Comparison of ENCODE assay signal across 22 cellular contexts in genomic region chr1:180498594-180498993, GRCh38.
"Had no signal": no experiment of that assay in that cellular context is flagged by ENCODE, and none has a peak within 500 bp of the region (broad histone marks: within the 10 kb centered on the region; RNA-seq: fewer than 3 reads in every experiment).

No MANE protein-coding gene starts in this region.

- ATAC-seq: activated CD4-positive, alpha-beta T cell treated with anti-CD3 and anti-CD28 coated beads for 36 hours; effector memory CD8-positive, alpha-beta T cell; natural killer cell treated with Interleukin-12 subunit alpha and Interleukin-12 subunit beta and Interleukin-15 and Interleukin-18, amount 100 ng/mL, for 72 hours; stimulated activated naive CD8-positive, alpha-beta T cell treated with anti-CD3 and anti-CD28 coated beads, Interleukin-15, Interleukin-2, amounts not matched to agents 100 U/mL and 50 U/mL, for 24 hours; upper lobe of right lung had no signal

- H3K27ac ChIP-seq: dorsolateral prefrontal cortex, esophagus squamous epithelium, left ventricle myocardium inferior, spleen, upper lobe of right lung had no signal

- DNase-seq: activated B cell treated with CpG ODN at 0.5 μM for 24 hours; activated CD4-positive, alpha-beta T cell treated with anti-CD3 and anti-CD28 coated beads for 36 hours; activated CD4-positive, alpha-beta T cell treated with anti-CD3 and anti-CD28 coated beads, Interleukin-2, amount 50 U/mL, for 4 hours; activated CD8-positive, alpha-beta memory T cell treated with anti-CD3 and anti-CD28 coated beads for 24 hours; activated CD8-positive, alpha-beta memory T cell treated with anti-CD3 and anti-CD28 coated beads, Interleukin-2, amount 50 U/mL, for 4 hours; activated naive CD4-positive, alpha-beta T cell; activated naive CD8-positive, alpha-beta T cell treated with anti-CD3 and anti-CD28 coated beads for 36 hours; activated T-cell treated with anti-CD3 and anti-CD28 coated beads, Interleukin-2, amount 50 U/mL, for 24 hours; amygdala; dorsolateral prefrontal cortex; effector memory CD8-positive, alpha-beta T cell; esophagus squamous epithelium; left ventricle myocardium inferior; retina; spleen; stimulated activated CD4-positive, alpha-beta T cell treated with anti-CD3 and anti-CD28 coated beads, Interleukin-4, amount 100 ng/mL, for 24 hours; stimulated activated naive CD8-positive, alpha-beta T cell treated with anti-CD3 and anti-CD28 coated beads, Interleukin-15, Interleukin-2, amounts not matched to agents 100 U/mL and 50 U/mL, for 24 hours; upper lobe of right lung had no signal

- H3K27me3 Mint-ChIP-seq: activated B cell treated with CpG ODN at 0.5 μM for 24 hours; activated CD4-positive, alpha-beta T cell treated with anti-CD3 and anti-CD28 coated beads for 36 hours; activated naive CD8-positive, alpha-beta T cell treated with anti-CD3 and anti-CD28 coated beads for 36 hours; activated T-cell treated with anti-CD3 and anti-CD28 coated beads, Interleukin-2, amount 50 U/mL, for 24 hours; effector memory CD8-positive, alpha-beta T cell; natural killer cell treated with Interleukin-12 subunit alpha and Interleukin-12 subunit beta and Interleukin-15 and Interleukin-18, amount 100 ng/mL, for 72 hours had no signal

- H3K9me3 Mint-ChIP-seq: activated B cell treated with CpG ODN at 0.5 μM for 24 hours; activated naive CD8-positive, alpha-beta T cell treated with anti-CD3 and anti-CD28 coated beads for 36 hours; activated T-cell treated with anti-CD3 and anti-CD28 coated beads, Interleukin-2, amount 50 U/mL, for 24 hours; activated T-helper 2 cell treated with anti-CD3 and anti-CD28 coated beads, Interferon-gamma antibody, Interleukin-2, Interleukin-4, amounts not matched to agents 10 μg/mL and 5 μg/mL and 100 μg/mL, durations not matched to agents 14 hours and 24 hours and 36 hours; effector memory CD8-positive, alpha-beta T cell; natural killer cell treated with Interleukin-12 subunit alpha and Interleukin-12 subunit beta and Interleukin-15 and Interleukin-18, amount 100 ng/mL, for 72 hours; T-helper 1 cell treated with Interleukin-12 subunit alpha and Interleukin-12 subunit beta and Interleukin-4 antibody, amounts not matched to agents 30 μg/mL and 1 μg/mL, for 36 hours had no signal

- H3K4me3 Mint-ChIP-seq: activated B cell treated with CpG ODN at 0.5 μM for 24 hours; activated CD4-positive, alpha-beta T cell treated with anti-CD3 and anti-CD28 coated beads for 36 hours; activated naive CD8-positive, alpha-beta T cell treated with anti-CD3 and anti-CD28 coated beads for 36 hours; activated T-cell treated with anti-CD3 and anti-CD28 coated beads, Interleukin-2, amount 50 U/mL, for 24 hours; effector memory CD8-positive, alpha-beta T cell; natural killer cell treated with Interleukin-12 subunit alpha and Interleukin-12 subunit beta and Interleukin-15 and Interleukin-18, amount 100 ng/mL, for 72 hours; T-helper 1 cell treated with Interleukin-12 subunit alpha and Interleukin-12 subunit beta and Interleukin-4 antibody, amounts not matched to agents 30 μg/mL and 1 μg/mL, for 36 hours had no signal

- H3K9me3 ChIP-seq: esophagus squamous epithelium, left ventricle myocardium inferior, spleen, upper lobe of right lung had no signal

- H3K4me3 ChIP-seq: esophagus squamous epithelium, left ventricle myocardium inferior, spleen, upper lobe of right lung had no signal

- H3K27ac Mint-ChIP-seq: activated B cell treated with CpG ODN at 0.5 μM for 24 hours; activated CD4-positive, alpha-beta T cell treated with anti-CD3 and anti-CD28 coated beads for 36 hours; activated naive CD8-positive, alpha-beta T cell treated with anti-CD3 and anti-CD28 coated beads for 36 hours; activated T-cell treated with anti-CD3 and anti-CD28 coated beads, Interleukin-2, amount 50 U/mL, for 24 hours; activated T-helper 2 cell treated with anti-CD3 and anti-CD28 coated beads, Interferon-gamma antibody, Interleukin-2, Interleukin-4, amounts not matched to agents 10 μg/mL and 5 μg/mL and 100 μg/mL, durations not matched to agents 14 hours and 24 hours and 36 hours; effector memory CD8-positive, alpha-beta T cell; natural killer cell treated with Interleukin-12 subunit alpha and Interleukin-12 subunit beta and Interleukin-15 and Interleukin-18, amount 100 ng/mL, for 72 hours; progenitor cell of endocrine pancreas had no signal

- H3K27me3 ChIP-seq: dorsolateral prefrontal cortex, esophagus squamous epithelium, spleen, upper lobe of right lung had no signal
